ENCODE assay signal across 19 cellular contexts in the genomic region with DNA sequence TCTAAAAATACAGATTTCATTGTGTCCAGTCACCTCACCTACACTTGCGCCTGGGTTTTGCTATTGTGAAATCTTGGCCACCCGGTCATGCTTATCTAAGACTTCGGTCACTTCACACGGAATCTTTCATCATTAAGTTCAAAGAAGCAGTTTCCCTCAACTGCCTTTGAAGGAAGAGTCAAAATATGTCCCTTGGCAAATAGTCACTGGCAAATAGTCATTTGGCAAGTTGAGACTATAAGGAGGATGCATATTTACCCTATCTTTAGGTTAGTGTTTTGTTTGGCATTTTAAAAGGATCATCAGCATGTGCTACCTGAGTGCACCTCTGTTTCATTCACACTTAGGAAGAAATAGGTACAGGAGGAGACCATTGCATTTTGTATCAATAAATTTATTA.
A peak's percentile ranks its signal among the peaks of the same experiment; 100 is the strongest.
DNase-seq lines count a peak whose midpoint lies in the region; ATAC-seq, FAIRE-seq and TF ChIP-seq lines count a peak whose summit lies in the region.
"Had no signal": no experiment of that assay in that cellular context is flagged by ENCODE, and none has a peak within 500 bp of the region (broad histone marks: within the 10 kb centered on the region; RNA-seq: fewer than 3 reads in every experiment).

No MANE protein-coding gene starts in this region.

- intact Hi-C loops in ascending aorta (cut with DNase I), result loop anchor here (5.0 kb wide), 1 partner anchor 45 kb away; no protein-coding TSS in a partner anchor
- intact Hi-C loops in psoas muscle (cut with DNase I), result loop anchor here in 1 of 2 donors (5.0 kb wide), 1 partner anchor 145 kb away; a partner anchor contains a TSS

- no peak for TF ChIP-seq CTCF in A549 (IDR thresholded peaks at IDR 0.05)
- no peak for TF ChIP-seq CTCF in ascending aorta (IDR thresholded peaks at IDR 0.05)
- no peak for TF ChIP-seq CTCF in psoas muscle (IDR thresholded peaks at IDR 0.05)

- H3K27me3 ChIP-seq in ascending aorta (no peaks in the 10 kb centered on the region), psoas muscle (ENCODE audit: insufficient read depth in 3 of 3, low read length in 2 of 3) (no peaks in the 10 kb centered on the region)

- no peak for ATAC-seq in A549
- no peak for ATAC-seq in HG02763 (IDR thresholded peaks at IDR 0.05; ENCODE audit: unreplicated experiment)
- no peak for ATAC-seq in psoas muscle
- ATAC-seq: SK-N-SH treated with all-trans-retinoic acid at 6 μM for 48 hours had no signal

- H3K9me3 ChIP-seq in A549 (no peaks in the 10 kb centered on the region), ascending aorta (no peaks in the 10 kb centered on the region), psoas muscle (no peaks in the 10 kb centered on the region)

- no peak overlapping the region for H3K4me2 ChIP-seq in A549
- H3K4me2 ChIP-seq: PC-9 had no signal

- TF ChIP-seq POLR2A in A549 (IDR thresholded peaks at IDR 0.05; ENCODE audit: low read length), result no peak

- TF ChIP-seq RAD21 in A549 (conservative IDR thresholded peaks at IDR 0.05 in 1 of 2, IDR thresholded peaks at IDR 0.05 in 1 of 2), result no peak

- no peak for TF ChIP-seq EP300 in A549 (IDR thresholded peaks at IDR 0.05)

- POLR2A ChIA-PET in A549 (lab: Yijun Ruan, JAX), result no interaction called here

- H3K4me3 ChIP-seq in A549 (no peak overlapping the region), ascending aorta (no peak overlapping the region), psoas muscle (no peak overlapping the region)
- H3K4me3 ChIP-seq: PC-9 had no signal

- H3K4me1 ChIP-seq in A549, result peaks cover 60% of the 10 kb centered on the region
- H3K4me1 ChIP-seq in ascending aorta, result peaks cover 0 to 3% of the 10 kb centered on the region in 2 donors
- peaks cover 9% of the 10 kb centered on the region for H3K4me1 ChIP-seq in psoas muscle

- DNase-seq in A549 (ENCODE audit: low read depth in 1 of 2, low spot score in 1 of 2) (no peak), HuH-7 (ENCODE audit: low spot score) (peak; percentile 32), ascending aorta (ENCODE audit: low spot score in 2 of 2) (no peak), iris pigment epithelial cell (ENCODE audit: low read depth) (peak; percentile 71), SHP77 (lab: John Stamatoyannopoulos, UW) (no peak), NCI-H1092 treated with DMSO at 0.1 percent for 48 hours (lab: John Stamatoyannopoulos, UW) (no peak), psoas muscle (no peak)
- DNase-seq: AML-193; DND-41; GDM1; GOT3; Karpas-422; NCI-H146; NCI-H69; NK-92 treated with Interleukin-12 subunit alpha and Interleukin-12 subunit beta, amount 100 ng/mL, for 24 hours; PC-9; Right ventricle myocardium superior had no signal

- H3K36me3 ChIP-seq in ascending aorta (peaks cover 32 to 64% of the 10 kb centered on the region in 2 donors), psoas muscle (ENCODE audit: insufficient read depth in 1 of 2, low read depth in 1 of 2) (peaks cover 5 to 78% of the 10 kb centered on the region in 2 donors)

- 76% methylated on average over 4 of the region's 4 CpGs for WGBS in A549 (ENCODE audit: missing lambda C conversion rate)
- WGBS in psoas muscle, 3 donors, result 85 to 88% (median 87%) methylated on average over 4 of the region's 4 CpGs

- FAIRE-seq in A549 (lab: Jason Lieb, UNC), result no peak

- CTCF ChIA-PET in A549 (lab: Yijun Ruan, JAX), result interaction anchor here (1.0 to 1.9 kb wide), 4 partner anchors 10 to 162 kb away, joined by 3 to 6 read pairs (median 4); no protein-coding TSS in a partner anchor

- 0 out of 6 replicates have a peak overlapping the region, but pooled peaks of 1 of the 2 experiments have one; percentile 5 for H3K27ac ChIP-seq in A549
- peak overlapping the region; percentile 18 to 34 for H3K27ac ChIP-seq in ascending aorta
- H3K27ac ChIP-seq in psoas muscle, result no peak overlapping the region
- H3K27ac ChIP-seq: PC-9 had no signal

TF ChIP-seq in A549, 52 proteins besides CTCF, POLR2A, EP300 and RAD21:
- peak; percentile 47 to 56; a peak in 2 of 4 replicates for TF ChIP-seq CEBPB (IDR thresholded peaks at IDR 0.05)
- no peak for TF ChIP-seq ZFP36 (IDR thresholded peaks at IDR 0.05; ENCODE audit: borderline replicate concordance, partially characterized antibody)
- no peak for TF ChIP-seq POLR2AphosphoS2 (conservative IDR thresholded peaks at IDR 0.05; ENCODE audit: low read length)
- peak; percentile 36; the same call in 1 of the 2 replicates for TF ChIP-seq JUNB (IDR thresholded peaks at IDR 0.05)
- TF ChIP-seq ZSCAN20 (CRISPR knock-in tag; IDR thresholded peaks at IDR 0.05), result no peak
- peak in 1 of 2 experiments; percentile 29; a peak in 1 of 5 replicates for TF ChIP-seq JUN (IDR thresholded peaks at IDR 0.05)

Comparison
In these comparisons a context has a peak if more than half of its experiments do, and no peak if none do; other contexts are left out.
1. DNase-seq: peak in HuH-7 (single experiment) and iris pigment epithelial cell (single experiment); none in A549 (0 of 2), ascending aorta (0 of 2), SHP77 (0 of 2), NCI-H1092 treated with DMSO at 0.1 percent for 48 hours (single experiment) and psoas muscle (0 of 2).